In genomic region chr5:148966937-148967336, GRCh38 we compare ENCODE assay signal across 22 cellular contexts.
DNase-seq lines count a peak whose midpoint lies in the region; ATAC-seq and TF ChIP-seq lines count a peak whose summit lies in the region.
"Had no signal": no experiment of that assay in that cellular context is flagged by ENCODE, and none has a peak within 500 bp of the region (broad histone marks: within the 10 kb centered on the region; RNA-seq: fewer than 3 reads in every experiment).

No MANE protein-coding gene starts in this region.

- H3K36me3 ChIP-seq in lower lobe of right lung (no peaks in the 10 kb centered on the region), suprapubic skin (no peaks in the 10 kb centered on the region), neural progenitor cell (no peaks in the 10 kb centered on the region)
- H3K36me3 ChIP-seq: heart right ventricle, left lung, neutrophil had no signal

- H3K4me1 ChIP-seq in lower lobe of right lung, result peaks cover 32% of the 10 kb centered on the region
- H3K4me1 ChIP-seq in suprapubic skin, result peaks cover 74% of the 10 kb centered on the region
- peaks cover 3% of the 10 kb centered on the region for H3K4me1 ChIP-seq in neural progenitor cell

- H3K4me3 Mint-ChIP-seq in HFFc6 (no peak overlapping the region), MCF 10A (ENCODE audit: unreplicated experiment) (peak overlapping the region; percentile 37), neural progenitor cell (no peak overlapping the region)
- H3K4me3 Mint-ChIP-seq in activated CD4-positive, alpha-beta T cell treated with anti-CD3 and anti-CD28 coated beads, Interleukin-2, amount 10 ng/mL, durations not matched to agents 24 days and 14 days, result no peak overlapping the region
- H3K4me3 Mint-ChIP-seq: activated CD8-positive, alpha-beta memory T cell treated with anti-CD3 and anti-CD28 coated beads, Interleukin-2, amount 10 ng/mL, durations not matched to agents 7 days and 5 days; activated naive CD8-positive, alpha-beta T cell; activated T-helper 17 cell treated with anti-CD3 and anti-CD28 coated beads, Interleukin-2, amount 50 U/mL, for 72 hours; T-cell had no signal

- H3K27me3 ChIP-seq in lower lobe of right lung (ENCODE audit: low read depth) (no peaks in the 10 kb centered on the region), suprapubic skin (no peaks in the 10 kb centered on the region), neural progenitor cell (no peaks in the 10 kb centered on the region)
- H3K27me3 ChIP-seq: heart right ventricle, left lung, neutrophil had no signal

- no peaks in the 10 kb centered on the region for H3K79me2 ChIP-seq in neural progenitor cell (ENCODE audit: low read depth)

- H3K27ac ChIP-seq in lower lobe of right lung (peak overlapping the region; percentile 82), suprapubic skin (peak overlapping the region; percentile 92), neural progenitor cell (no peak overlapping the region)
- H3K27ac ChIP-seq: neutrophil had no signal

- no peak overlapping the region for H3K4me3 ChIP-seq in lower lobe of right lung
- no peak overlapping the region for H3K4me3 ChIP-seq in suprapubic skin
- H3K4me3 ChIP-seq in neural progenitor cell, result no peak overlapping the region
- H3K4me3 ChIP-seq: heart right ventricle, left lung had no signal

- TF ChIP-seq EP300 in suprapubic skin (IDR thresholded peaks at IDR 0.05), result no peak

- no peaks in the 10 kb centered on the region; the same call in 1 of the 2 replicates for H3K27me3 Mint-ChIP-seq in HFFc6 (ENCODE audit: insufficient read depth)
- H3K27me3 Mint-ChIP-seq in MCF 10A (ENCODE audit: insufficient read depth, unreplicated experiment), result no peaks in the 10 kb centered on the region
- peaks cover 6% of the 10 kb centered on the region for H3K27me3 Mint-ChIP-seq in activated CD4-positive, alpha-beta T cell treated with anti-CD3 and anti-CD28 coated beads, Interleukin-2, amount 10 ng/mL, durations not matched to agents 24 days and 14 days
- no peaks in the 10 kb centered on the region for H3K27me3 Mint-ChIP-seq in neural progenitor cell (ENCODE audit: insufficient read depth, low read depth)

- H3K4me2 ChIP-seq in neural progenitor cell, result no peak overlapping the region

- DNase-seq in HFFc6, result no peak
- DNase-seq in MCF 10A (ENCODE audit: unreplicated experiment), result no peak
- no peak for DNase-seq in lower lobe of right lung
- DNase-seq in suprapubic skin (ENCODE audit: low spot score in 2 of 2), result no peak
- DNase-seq in NCI-H2107 (lab: John Stamatoyannopoulos, UW), result no peak
- DNase-seq in GM10266 (ENCODE audit: extremely low spot score), result no peak
- DNase-seq in activated CD4-positive, alpha-beta T cell treated with anti-CD3 and anti-CD28 coated beads, Interleukin-2, amount 10 ng/mL, durations not matched to agents 24 days and 14 days, result no peak
- DNase-seq in neural progenitor cell (ENCODE audit: low spot score), result no peak
- DNase-seq: activated CD8-positive, alpha-beta memory T cell treated with anti-CD3 and anti-CD28 coated beads, Interleukin-2, amount 10 ng/mL, durations not matched to agents 7 days and 5 days; HCEC 1CT; heart right ventricle; NCI-H1417; NCI-H2171 treated with DMSO at 0.1 percent for 48 hours; NCI-H69; retina; Right ventricle myocardium superior; stimulated activated CD4-positive, alpha-beta T cell treated with anti-CD3 and anti-CD28 coated beads, Interleukin-15, amount 100 ng/mL, for 24 hours; T-cell had no signal

- H3K27ac Mint-ChIP-seq in HFFc6 (peak overlapping the region; percentile 94), MCF 10A (ENCODE audit: low read depth, unreplicated experiment) (peak overlapping the region; percentile 98), neural progenitor cell (no peak overlapping the region)
- H3K27ac Mint-ChIP-seq in activated CD4-positive, alpha-beta T cell treated with anti-CD3 and anti-CD28 coated beads, Interleukin-2, amount 10 ng/mL, durations not matched to agents 24 days and 14 days, result no peak overlapping the region
- H3K27ac Mint-ChIP-seq: activated CD8-positive, alpha-beta memory T cell treated with anti-CD3 and anti-CD28 coated beads, Interleukin-2, amount 10 ng/mL, durations not matched to agents 7 days and 5 days; activated naive CD8-positive, alpha-beta T cell; activated T-helper 17 cell treated with anti-CD3 and anti-CD28 coated beads, Interleukin-2, amount 50 U/mL, for 72 hours; T-cell had no signal

- H3F3A ChIP-seq in neural progenitor cell (ENCODE audit: low read depth), result no peaks in the 10 kb centered on the region

- H2AFZ ChIP-seq in neural progenitor cell (replicated peaks), result no peak overlapping the region

- ATAC-seq in lower lobe of right lung, result no peak
- ATAC-seq: activated CD8-positive, alpha-beta memory T cell treated with anti-CD3 and anti-CD28 coated beads, Interleukin-2, amount 10 ng/mL, durations not matched to agents 7 days and 5 days; activated T-helper 17 cell treated with anti-CD3 and anti-CD28 coated beads, Interleukin-2, amount 50 U/mL, for 72 hours; T-cell had no signal

- no peaks in the 10 kb centered on the region for H4K20me1 ChIP-seq in neural progenitor cell (ENCODE audit: low read depth)

- H3K36me3 Mint-ChIP-seq in HFFc6 (ENCODE audit: low read depth) (no peaks in the 10 kb centered on the region), MCF 10A (ENCODE audit: insufficient read depth, unreplicated experiment) (peaks cover 15% of the 10 kb centered on the region), neural progenitor cell (no peaks in the 10 kb centered on the region)
- no peaks in the 10 kb centered on the region for H3K36me3 Mint-ChIP-seq in activated CD4-positive, alpha-beta T cell treated with anti-CD3 and anti-CD28 coated beads, Interleukin-2, amount 10 ng/mL, durations not matched to agents 24 days and 14 days (ENCODE audit: low read depth)
- H3K36me3 Mint-ChIP-seq: activated naive CD8-positive, alpha-beta T cell; T-cell had no signal

- peaks cover 85% of the 10 kb centered on the region for H3K4me1 Mint-ChIP-seq in HFFc6 (ENCODE audit: low read depth)
- peaks cover 78% of the 10 kb centered on the region for H3K4me1 Mint-ChIP-seq in MCF 10A (ENCODE audit: insufficient read depth, unreplicated experiment)
- peaks cover 5% of the 10 kb centered on the region for H3K4me1 Mint-ChIP-seq in activated CD4-positive, alpha-beta T cell treated with anti-CD3 and anti-CD28 coated beads, Interleukin-2, amount 10 ng/mL, durations not matched to agents 24 days and 14 days
- H3K4me1 Mint-ChIP-seq in neural progenitor cell, result no peaks in the 10 kb centered on the region

- no peak overlapping the region for H3K9ac ChIP-seq in neural progenitor cell

- TSS peak; percentile 60 for BruUV-seq in MCF 10A (replicated peaks; lab: Mats Ljungman, UMichigan)

- intact Hi-C loops in MCF 10A (cut with micrococcal nuclease) (no loop called here), lower lobe of right lung (cut with DNase I) (no loop called here)
- intact Hi-C loops in activated CD4-positive, alpha-beta T cell treated with anti-CD3 and anti-CD28 coated beads, Interleukin-2, amount 10 ng/mL, durations not matched to agents 24 days and 14 days (cut with micrococcal nuclease), result no loop called here

- POLR2A ChIA-PET in MCF 10A (lab: Yijun Ruan, JAX), result interaction anchor here (0.6 to 27.9 kb wide), 18 partner anchors 8 to 583 kb away, joined by 3 to 1127 read pairs (median 5); partner anchors contain the start of genes ADRB2 and FBXO38

- WGBS in suprapubic skin, result 93% methylated on average over 2 of the region's 2 CpGs

- TF ChIP-seq CTCF in HFFc6 (IDR thresholded peaks at IDR 0.05) (no peak), MCF 10A (IDR thresholded peaks at IDR 0.05; ENCODE audit: unreplicated experiment) (no peak), lower lobe of right lung (IDR thresholded peaks at IDR 0.05) (no peak), suprapubic skin (IDR thresholded peaks at IDR 0.05) (no peak), GM10266 (IDR thresholded peaks at IDR 0.05; ENCODE audit: control insufficient read depth, insufficient read depth, low read depth, missing control alignments) (no peak), neural progenitor cell (IDR thresholded peaks at IDR 0.05) (no peak)

- H3K9me3 Mint-ChIP-seq in HFFc6 (no peaks in the 10 kb centered on the region), MCF 10A (ENCODE audit: unreplicated experiment) (no peaks in the 10 kb centered on the region), neural progenitor cell (no peaks in the 10 kb centered on the region)
- peaks cover 5% of the 10 kb centered on the region for H3K9me3 Mint-ChIP-seq in activated CD4-positive, alpha-beta T cell treated with anti-CD3 and anti-CD28 coated beads, Interleukin-2, amount 10 ng/mL, durations not matched to agents 24 days and 14 days
- H3K9me3 Mint-ChIP-seq: activated T-helper 17 cell treated with anti-CD3 and anti-CD28 coated beads, Interleukin-2, amount 50 U/mL, for 72 hours; T-cell had no signal

- CTCF ChIA-PET in MCF 10A (lab: Yijun Ruan, JAX), result interaction anchor here (0.6 to 37.7 kb wide), 21 partner anchors 9 to 524 kb away, joined by 3 to 1118 read pairs (median 4); no protein-coding TSS in a partner anchor

- TF ChIP-seq POLR2A in suprapubic skin (IDR thresholded peaks at IDR 0.05), result no peak

- H3K9me3 ChIP-seq in lower lobe of right lung (no peaks in the 10 kb centered on the region), suprapubic skin (no peaks in the 10 kb centered on the region), neural progenitor cell (ENCODE audit: low read depth) (no peaks in the 10 kb centered on the region)
- H3K9me3 ChIP-seq: heart right ventricle, left lung, neutrophil had no signal

Comparison
In these comparisons a context has a peak if more than half of its experiments do, and no peak if none do; other contexts are left out.
1. H3K27ac Mint-ChIP-seq: peak in HFFc6 (single experiment) and MCF 10A (single experiment); none in activated CD4-positive, alpha-beta T cell treated with anti-CD3 and anti-CD28 coated beads, Interleukin-2, amount 10 ng/mL, durations not matched to agents 24 days and 14 days (single experiment) and neural progenitor cell (single experiment).